18 cellular contexts compared by ENCODE assay signal in genomic region chr9:97905228-97905627, GRCh38. TPM values are rescaled to one million over a fixed set of nuclear protein-coding genes. Genes with fewer than 3 reads are reported as not detected.
DNase-seq lines count a peak whose midpoint lies in the region; ATAC-seq and TF ChIP-seq lines count a peak whose summit lies in the region.
"Had no signal": no experiment of that assay in that cellular context is flagged by ENCODE, and none has a peak within 500 bp of the region (broad histone marks: within the 10 kb centered on the region; RNA-seq: fewer than 3 reads in every experiment).

No MANE protein-coding gene starts in this region.

- intact Hi-C loops in spleen (cut with DNase I; ENCODE audit: low total_unique reads) (no loop called here), left ventricle myocardium superior (cut with micrococcal nuclease) (no loop called here)

- no peaks in the 10 kb centered on the region for H3K27me3 Mint-ChIP-seq in T-helper 2 cell treated with Interferon-gamma antibody and Interleukin-4, amounts not matched to agents 5 μg/mL and 100 μg/mL, for 36 hours (ENCODE audit: low read depth)
- H3K27me3 Mint-ChIP-seq in activated naive CD4-positive, alpha-beta T cell treated with anti-CD3 and anti-CD28 coated beads, Interleukin-2, amount 10 ng/mL, durations not matched to agents 7 days and 5 days: no peaks in the 10 kb centered on the region
- no peaks in the 10 kb centered on the region for H3K27me3 Mint-ChIP-seq in neural progenitor cell (ENCODE audit: insufficient read depth, low read depth)

- ATAC-seq in DND-41 (ENCODE audit: insufficient read depth, low read depth) (peak; percentile 99), left ventricle myocardium superior (no peak)

- TF ChIP-seq CTCF in DND-41 (IDR thresholded peaks at IDR 0.05; ENCODE audit: borderline replicate concordance, extremely low read depth, low read length, poor library complexity, severe bottlenecking): no peak
- TF ChIP-seq CTCF in spleen (IDR thresholded peaks at IDR 0.05 in 8 of 11, conservative IDR thresholded peaks at IDR 0.05 in 3 of 11): no peak
- TF ChIP-seq CTCF in neural progenitor cell (IDR thresholded peaks at IDR 0.05): no peak

- H3K27ac ChIP-seq in DND-41 (ENCODE audit: low read length) (peak overlapping the region; percentile 69), spleen (peak overlapping the region in 7 of 8 donors; percentile 83 to 96 (median 90)), neural progenitor cell (no peak overlapping the region)
- H3K27ac ChIP-seq: hepatocyte, parathyroid adenoma had no signal

- H3K9me3 Mint-ChIP-seq in T-helper 2 cell treated with Interferon-gamma antibody and Interleukin-4, amounts not matched to agents 5 μg/mL and 100 μg/mL, for 36 hours: no peaks in the 10 kb centered on the region
- no peaks in the 10 kb centered on the region for H3K9me3 Mint-ChIP-seq in activated naive CD4-positive, alpha-beta T cell treated with anti-CD3 and anti-CD28 coated beads, Interleukin-2, amount 10 ng/mL, durations not matched to agents 7 days and 5 days
- no peaks in the 10 kb centered on the region for H3K9me3 Mint-ChIP-seq in neural progenitor cell

- H3K9ac ChIP-seq in DND-41 (ENCODE audit: low read depth, low read length) (peak overlapping the region; percentile 38; the same call in 1 of the 2 replicates), neural progenitor cell (no peak overlapping the region)
- H3K9ac ChIP-seq: parathyroid adenoma had no signal

- DNase-seq in DND-41 (peak; percentile 71), spleen (no peak), left ventricle myocardium superior (no peak), neural progenitor cell (ENCODE audit: low spot score) (no peak), NCI-H2107 (lab: John Stamatoyannopoulos, UW) (no peak), superior temporal gyrus (ENCODE audit: extremely low spot score) (no peak)
- peak; percentile 42 for DNase-seq in T-helper 2 cell treated with Interferon-gamma antibody and Interleukin-4, amounts not matched to agents 5 μg/mL and 100 μg/mL, for 36 hours (ENCODE audit: low spot score)
- peak; percentile 73 for DNase-seq in activated naive CD4-positive, alpha-beta T cell treated with anti-CD3 and anti-CD28 coated beads, Interleukin-2, amount 10 ng/mL, durations not matched to agents 7 days and 5 days
- DNase-seq: GOT3, mammary epithelial cell, NCI-H1048, NCI-H446 treated with DMSO at 0.1 percent for 48 hours, substantia nigra, T1000 had no signal

- H4K20me1 ChIP-seq in DND-41 (ENCODE audit: insufficient read depth, low read length) (peaks cover 4% of the 10 kb centered on the region; the same call in 1 of the 2 replicates), neural progenitor cell (ENCODE audit: low read depth) (no peaks in the 10 kb centered on the region)

- peaks cover 59% of the 10 kb centered on the region for H3K36me3 Mint-ChIP-seq in T-helper 2 cell treated with Interferon-gamma antibody and Interleukin-4, amounts not matched to agents 5 μg/mL and 100 μg/mL, for 36 hours (ENCODE audit: low read depth)
- peaks cover 55% of the 10 kb centered on the region for H3K36me3 Mint-ChIP-seq in activated naive CD4-positive, alpha-beta T cell treated with anti-CD3 and anti-CD28 coated beads, Interleukin-2, amount 10 ng/mL, durations not matched to agents 7 days and 5 days
- peaks cover 7% of the 10 kb centered on the region for H3K36me3 Mint-ChIP-seq in neural progenitor cell

- no peak for TF ChIP-seq POLR2A in spleen (IDR thresholded peaks at IDR 0.05)

- H3K79me2 ChIP-seq in DND-41 (ENCODE audit: insufficient read depth, low read length) (peaks cover 10% of the 10 kb centered on the region), neural progenitor cell (ENCODE audit: low read depth) (no peaks in the 10 kb centered on the region)
- H3K79me2 ChIP-seq: parathyroid adenoma had no signal

- H3K36me3 ChIP-seq in DND-41 (ENCODE audit: insufficient read depth, low read length) (peaks cover 28% of the 10 kb centered on the region), spleen (peaks cover 0 to 66% (median 27%) of the 10 kb centered on the region in 6 donors), neural progenitor cell (no peaks in the 10 kb centered on the region)

- H3K4me2 ChIP-seq in DND-41 (ENCODE audit: insufficient read depth, low read length): peak overlapping the region; percentile 64
- H3K4me2 ChIP-seq in neural progenitor cell: no peak overlapping the region
- H3K4me2 ChIP-seq: hepatocyte had no signal

- peaks cover 65% of the 10 kb centered on the region for H3K4me1 Mint-ChIP-seq in T-helper 2 cell treated with Interferon-gamma antibody and Interleukin-4, amounts not matched to agents 5 μg/mL and 100 μg/mL, for 36 hours (ENCODE audit: low read depth)
- peaks cover 93% of the 10 kb centered on the region for H3K4me1 Mint-ChIP-seq in activated naive CD4-positive, alpha-beta T cell treated with anti-CD3 and anti-CD28 coated beads, Interleukin-2, amount 10 ng/mL, durations not matched to agents 7 days and 5 days
- no peaks in the 10 kb centered on the region for H3K4me1 Mint-ChIP-seq in neural progenitor cell

- peak overlapping the region; percentile 85 for H3K4me3 Mint-ChIP-seq in T-helper 2 cell treated with Interferon-gamma antibody and Interleukin-4, amounts not matched to agents 5 μg/mL and 100 μg/mL, for 36 hours
- peak overlapping the region; percentile 77 for H3K4me3 Mint-ChIP-seq in activated naive CD4-positive, alpha-beta T cell treated with anti-CD3 and anti-CD28 coated beads, Interleukin-2, amount 10 ng/mL, durations not matched to agents 7 days and 5 days
- no peak overlapping the region for H3K4me3 Mint-ChIP-seq in neural progenitor cell

- H2AFZ ChIP-seq in DND-41 (ENCODE audit: low read depth, low read length): no peak overlapping the region
- H2AFZ ChIP-seq in neural progenitor cell (replicated peaks): no peak overlapping the region
- H2AFZ ChIP-seq: hepatocyte, parathyroid adenoma had no signal

- H3K27me3 ChIP-seq in DND-41 (ENCODE audit: insufficient read depth, low read length, poor library complexity) (no peaks in the 10 kb centered on the region), spleen (replicated peaks in 1 of 7) (no peaks in the 10 kb centered on the region), neural progenitor cell (no peaks in the 10 kb centered on the region)
- H3K27me3 ChIP-seq: esophagus muscularis mucosa, hepatocyte had no signal

- CTCF ChIA-PET in activated naive CD4-positive, alpha-beta T cell treated with anti-CD3 and anti-CD28 coated beads, Interleukin-2, amount 10 ng/mL, durations not matched to agents 7 days and 5 days (lab: Charles Lee): interaction anchor here (4.0 to 6.2 kb wide), 2 partner anchors 15 to 17 kb away, joined by 26 to 51 read pairs; partner anchors contain the start of gene TRMO

- H3K9me3 ChIP-seq in DND-41 (ENCODE audit: insufficient read depth, low read length, severe bottlenecking) (no peaks in the 10 kb centered on the region), spleen (no peaks in the 10 kb centered on the region), neural progenitor cell (ENCODE audit: low read depth) (no peaks in the 10 kb centered on the region)
- H3K9me3 ChIP-seq: esophagus muscularis mucosa had no signal

- H3K27ac Mint-ChIP-seq in T-helper 2 cell treated with Interferon-gamma antibody and Interleukin-4, amounts not matched to agents 5 μg/mL and 100 μg/mL, for 36 hours: peak overlapping the region; percentile 96
- H3K27ac Mint-ChIP-seq in activated naive CD4-positive, alpha-beta T cell treated with anti-CD3 and anti-CD28 coated beads, Interleukin-2, amount 10 ng/mL, durations not matched to agents 7 days and 5 days: peak overlapping the region; percentile 99
- H3K27ac Mint-ChIP-seq in neural progenitor cell: no peak overlapping the region

- 25 to 53% (median 30%) methylated on average over 2 of the region's 2 CpGs for WGBS in spleen, 5 donors

- H3K4me3 ChIP-seq in DND-41 (ENCODE audit: low read depth in 1 of 2, low read length in 2 of 2) (peak overlapping the region in 1 of 2 experiments; percentile 46; a peak in 2 of 4 replicates), spleen (peak overlapping the region in 1 of 8 donors; percentile 55), neural progenitor cell (no peak overlapping the region)
- H3K4me3 ChIP-seq: esophagus muscularis mucosa, hepatocyte had no signal

- H3K4me1 ChIP-seq in DND-41 (ENCODE audit: insufficient read depth, low read length) (peaks cover 39% of the 10 kb centered on the region), spleen (peaks cover 18 to 98% (median 62%) of the 10 kb centered on the region in 6 donors), neural progenitor cell (no peaks in the 10 kb centered on the region)
- H3K4me1 ChIP-seq: parathyroid adenoma had no signal

- no peaks in the 10 kb centered on the region for H3F3A ChIP-seq in neural progenitor cell (ENCODE audit: low read depth)

RNA-seq across cellular contexts. Expression of gene TRMO, which starts 17.1 kb away (rescaled TPM):
- total RNA-seq in spleen (10 to 100 TPM; 16.8 to 58.6 (median 28.3) TPM), left ventricle myocardium superior (6.0 TPM), neural progenitor cell (ENCODE audit: low replicate concordance) (5.7 and 9.9 TPM in 2 replicates)
- 10 to 100 TPM; 11.2 to 13.0 (median 12.5) TPM for polyA plus RNA-seq in spleen

RNA-seq across cellular contexts. Expression of gene HEMGN, which starts 32.7 kb away (rescaled TPM):
- 10 to 100 TPM in 1 of 7 donors, 1 to 10 TPM in 5, under 1 TPM in 1; 0.76 to 26.6 (median 4.7) TPM for total RNA-seq in spleen
- polyA plus RNA-seq in spleen: under 1 TPM; 0.13 to 0.64 (median 0.32) TPM
- total RNA-seq in left ventricle myocardium superior: not detected
- not detected in 2 replicates for total RNA-seq in neural progenitor cell (ENCODE audit: low replicate concordance)
- total RNA-seq: hepatocyte, mammary epithelial cell had no signal
- polyA plus RNA-seq: hepatocyte, mammary epithelial cell had no signal

RNA-seq across cellular contexts. Expression of gene FOXE1, which starts 52.2 kb away (rescaled TPM):
- not detected for total RNA-seq in spleen
- under 1 TPM; 0.02 to 0.04 (median 0.03) TPM for polyA plus RNA-seq in spleen
- not detected for total RNA-seq in left ventricle myocardium superior
- not detected in 2 replicates for total RNA-seq in neural progenitor cell (ENCODE audit: low replicate concordance)
- total RNA-seq: cerebellum, esophagus muscularis mucosa had no signal

Comparison
In these comparisons a context has a peak if more than half of its experiments do, and no peak if none do; other contexts are left out.
1. DNase-seq: peak in DND-41 (single experiment), T-helper 2 cell treated with Interferon-gamma antibody and Interleukin-4, amounts not matched to agents 5 μg/mL and 100 μg/mL, for 36 hours (single experiment) and activated naive CD4-positive, alpha-beta T cell treated with anti-CD3 and anti-CD28 coated beads, Interleukin-2, amount 10 ng/mL, durations not matched to agents 7 days and 5 days (single experiment); none in spleen (single experiment), left ventricle myocardium superior (single experiment), neural progenitor cell (single experiment), NCI-H2107 (single experiment) and superior temporal gyrus (single experiment).